In genomic region chr11:64803846-64804345, GRCh38 we compare ENCODE assay signal across 8 cellular contexts. TPM values are rescaled to one million over a fixed set of nuclear protein-coding genes. Genes with fewer than 3 reads are reported as not detected.
DNase-seq lines count a peak whose midpoint lies in the region; ATAC-seq and TF ChIP-seq lines count a peak whose summit lies in the region.

No MANE protein-coding gene starts in this region.

- H3K4me3 Mint-ChIP-seq in Calu3 (ENCODE audit: low read depth, unreplicated experiment): peak overlapping the region; percentile 68

- peaks cover 0 to 33% (median 0%) of the 10 kb centered on the region in 3 donors for H3K36me3 ChIP-seq in Peyer's patch
- H3K36me3 ChIP-seq in esophagus squamous epithelium: peaks cover 5 to 44% (median 8%) of the 10 kb centered on the region in 3 donors

- CTCF ChIA-PET in Calu3 (lab: Charles Lee): interaction anchor here (0.5 to 1.1 kb wide), 2 partner anchors 40 to 45 kb away, joined by 3 read pairs; partner anchors contain the start of gene CDC42BPG

- H3K4me1 Mint-ChIP-seq in Calu3 (ENCODE audit: low read depth, unreplicated experiment): peaks cover 12% of the 10 kb centered on the region

- no peaks in the 10 kb centered on the region for H3K9me3 Mint-ChIP-seq in Calu3 (ENCODE audit: low read depth, unreplicated experiment)

- peak overlapping the region; percentile 29 for H3K27ac Mint-ChIP-seq in Calu3 (ENCODE audit: unreplicated experiment)

- H3K9me3 ChIP-seq in Peyer's patch: no peaks in the 10 kb centered on the region
- no peaks in the 10 kb centered on the region for H3K9me3 ChIP-seq in esophagus squamous epithelium

- H3K4me3 ChIP-seq in Peyer's patch: peak overlapping the region; percentile 68 to 87 (median 82)
- peak overlapping the region; percentile 39 to 78 (median 60) for H3K4me3 ChIP-seq in esophagus squamous epithelium

- H3K4me1 ChIP-seq in Peyer's patch (peaks cover 0 to 29% (median 15%) of the 10 kb centered on the region in 4 donors), esophagus squamous epithelium (peaks cover 21 to 53% (median 24%) of the 10 kb centered on the region in 3 donors)

- intact Hi-C loops in Calu3 (cut with micrococcal nuclease; ENCODE audit: unreplicated experiment) (no loop called here), esophagus squamous epithelium (cut with DNase I) (no loop called here)

- peaks cover 30% of the 10 kb centered on the region for H3K36me3 Mint-ChIP-seq in Calu3 (ENCODE audit: insufficient read depth, unreplicated experiment)

- DNase-seq in Calu3 (no peak), Peyer's patch (no peak), esophagus squamous epithelium (lab: John Stamatoyannopoulos, UW) (no peak), omental fat pad (ENCODE audit: low spot score) (no peak), 8988T (no peak)
- no peak for DNase-seq in stimulated activated CD8-positive, alpha-beta memory T cell treated with anti-CD3 and anti-CD28 coated beads, Interleukin-4, amount 100 ng/mL, for 48 hours

- BruUV-seq in Calu3 (replicated peaks; lab: Mats Ljungman, UMichigan): TSS peak; percentile 53

- ATAC-seq in omental fat pad (ENCODE audit: low FRiP score) (peak; percentile 53), HG02852 (IDR thresholded peaks at IDR 0.05; ENCODE audit: unreplicated experiment) (no peak), GM21528 (IDR thresholded peaks at IDR 0.05; ENCODE audit: low FRiP score, unreplicated experiment) (no peak)

- TF ChIP-seq CTCF in Calu3 (IDR thresholded peaks at IDR 0.05; ENCODE audit: unreplicated experiment) (no peak), Peyer's patch (IDR thresholded peaks at IDR 0.05) (no peak), esophagus squamous epithelium (IDR thresholded peaks at IDR 0.05) (no peak), omental fat pad (IDR thresholded peaks at IDR 0.05) (no peak)

- H3K27me3 ChIP-seq in Peyer's patch (no peaks in the 10 kb centered on the region), esophagus squamous epithelium (no peaks in the 10 kb centered on the region)

- 26 to 39% methylated on average over 9 to 12 of the region's 15 CpGs for WGBS in esophagus squamous epithelium, 2 donors

- TF ChIP-seq POLR2A in Peyer's patch (IDR thresholded peaks at IDR 0.05) (no peak), esophagus squamous epithelium (IDR thresholded peaks at IDR 0.05) (no peak)

- H3K27ac ChIP-seq in Peyer's patch: peak overlapping the region; percentile 54 to 96 (median 84)
- peak overlapping the region; percentile 68 to 92 (median 88) for H3K27ac ChIP-seq in esophagus squamous epithelium

- no peaks in the 10 kb centered on the region for H3K27me3 Mint-ChIP-seq in Calu3 (ENCODE audit: unreplicated experiment)

RNA-seq across cellular contexts. Expression of gene MAP4K2, which starts 0.9 kb away (rescaled TPM):
- total RNA-seq in Calu3 (2022) (17.0 and 17.4 TPM in 2 replicates), Peyer's patch (10 to 100 TPM in 3 of 4 donors, 1 to 10 TPM in 1; 3.3 to 34.7 (median 20.3) TPM), esophagus squamous epithelium (1 to 10 TPM; 3.6 to 9.0 (median 6.1) TPM), omental fat pad (10 to 100 TPM in 3 of 4 donors, 1 to 10 TPM in 1; 8.5 to 33.3 (median 17.7) TPM)

RNA-seq across cellular contexts. Expression of gene MEN1, which starts 6.5 kb away (rescaled TPM):
- total RNA-seq in Calu3 (2022) (39.8 and 41.0 TPM in 2 replicates), Peyer's patch (10 to 100 TPM; 20.3 to 47.0 (median 31.9) TPM), esophagus squamous epithelium (10 to 100 TPM; 14.9 to 23.3 (median 17.0) TPM), omental fat pad (10 to 100 TPM in 3 of 4 donors, 1 to 10 TPM in 1; 7.3 to 20.2 (median 12.2) TPM)

RNA-seq across cellular contexts. Expression of gene SF1, which starts 25.6 kb away (rescaled TPM):
- total RNA-seq in Calu3 (2022) (312 and 319 TPM in 2 replicates), Peyer's patch (100 to 1,000 TPM; 247 to 621 (median 392) TPM), esophagus squamous epithelium (100 to 1,000 TPM; 136 to 292 (median 223) TPM), omental fat pad (100 to 1,000 TPM; 209 to 411 (median 320) TPM)

RNA-seq across cellular contexts. Expression of gene CDC42BPG, which starts 40.6 kb away (rescaled TPM):
- total RNA-seq in Calu3 (2022): 26.5 and 33.0 TPM in 2 replicates
- 10 to 100 TPM; 25.6 to 78.6 (median 52.1) TPM for total RNA-seq in Peyer's patch
- total RNA-seq in esophagus squamous epithelium: 10 to 100 TPM; 16.4 to 48.5 (median 25.0) TPM
- total RNA-seq in omental fat pad: under 1 TPM; 0.19 to 0.48 (median 0.42) TPM

RNA-seq across cellular contexts. Expression of gene PYGM, which starts 44.1 kb away (rescaled TPM):
- total RNA-seq in Calu3 (2022): 1.4 and 1.8 TPM in 2 replicates
- total RNA-seq in Peyer's patch: 1 to 10 TPM in 3 of 4 donors, not detected in 1; 2.4 to 5.0 (median 2.5) TPM
- under 1 TPM; 0.27 to 0.95 (median 0.39) TPM for total RNA-seq in esophagus squamous epithelium
- total RNA-seq in omental fat pad: 10 to 100 TPM in 2 of 4 donors, 1 to 10 TPM in 2; 2.1 to 25.9 (median 12.2) TPM
